ENCODE assay signal across 1 cellular context in genomic region chr1:16787711-16788110, GRCh38. TPM values are rescaled to one million over a fixed set of nuclear protein-coding genes. Genes with fewer than 3 reads are reported as not detected.
"Had no signal": no experiment of that assay in that cellular context is flagged by ENCODE, and none has a peak within 500 bp of the region (broad histone marks: within the 10 kb centered on the region; RNA-seq: fewer than 3 reads in every experiment).

No MANE protein-coding gene starts in this region.

RNA-seq across cellular contexts. Expression of gene RNU1-4, which starts 47.4 kb away (rescaled TPM):
- polyA plus RNA-seq: SK-N-SH had no signal
